ENCODE assay signal across 20 cellular contexts in the genomic region with DNA sequence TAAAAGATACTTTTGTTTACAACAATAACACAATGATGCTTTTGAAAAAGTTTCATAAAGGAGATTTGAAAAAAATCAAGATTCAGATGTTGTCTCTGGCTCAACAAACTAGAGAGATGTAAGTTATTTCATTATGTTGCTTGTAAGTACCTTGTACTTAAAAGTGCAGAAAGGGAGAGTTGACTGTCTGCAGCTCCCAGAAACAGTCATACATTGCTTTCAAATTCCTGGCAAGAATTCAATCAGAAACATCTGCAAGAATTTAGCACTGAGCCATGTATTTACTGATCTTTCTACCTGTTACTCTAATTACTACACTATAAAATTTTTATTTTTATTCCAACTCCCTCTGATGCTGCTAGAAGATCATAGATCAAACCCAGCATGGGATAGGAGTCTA.
"Had no signal": no experiment of that assay in that cellular context is flagged by ENCODE, and none has a peak within 500 bp of the region (broad histone marks: within the 10 kb centered on the region; RNA-seq: fewer than 3 reads in every experiment).

No MANE protein-coding gene starts in this region.

- H3K9ac ChIP-seq: neural progenitor cell had no signal

- H3K36me3 ChIP-seq: colonic mucosa, heart right ventricle, neural progenitor cell, ovary, right lobe of liver, tibial nerve, upper lobe of right lung had no signal

- ATAC-seq: heart right ventricle; left lobe of liver; natural killer cell; right lobe of liver; stimulated activated memory B cell treated with anti-CD40 and anti-IgM and Interleukin-4, amounts not matched to agents 10 μg/mL and 1 μg/mL and 100 μg/mL, for 72 hours; upper lobe of right lung had no signal

- H3K4me3 ChIP-seq: colonic mucosa, heart right ventricle, neural progenitor cell, ovary, right lobe of liver, tibial nerve, upper lobe of right lung had no signal

- H3K27me3 ChIP-seq: colonic mucosa, heart right ventricle, neural progenitor cell, ovary, right lobe of liver, tibial nerve, upper lobe of right lung had no signal

- H3K27ac ChIP-seq: colonic mucosa, heart right ventricle, neural progenitor cell, ovary, right lobe of liver, tibial nerve, upper lobe of right lung had no signal

- DNase-seq: cerebellar nuclear complex; colonic mucosa; dermis blood vessel endothelial cell; effector CD4-positive, alpha-beta T cell; endodermal cell; foreskin melanocyte; heart right ventricle; hypothalamus; islet precursor cell; mammary epithelial cell; natural killer cell; nucleus accumbens; ovary; right lobe of liver; stimulated activated CD4-positive, alpha-beta T cell treated with anti-CD3 and anti-CD28 coated beads, Interleukin-4, amount 100 ng/mL, for 24 hours; upper lobe of right lung had no signal

- H3K9me3 ChIP-seq: colonic mucosa, heart right ventricle, ovary, right lobe of liver, tibial nerve, upper lobe of right lung had no signal

- H3K4me1 ChIP-seq: colonic mucosa, heart right ventricle, tibial nerve, upper lobe of right lung had no signal
